1 cellular context compared by ENCODE assay signal in the genomic region with DNA sequence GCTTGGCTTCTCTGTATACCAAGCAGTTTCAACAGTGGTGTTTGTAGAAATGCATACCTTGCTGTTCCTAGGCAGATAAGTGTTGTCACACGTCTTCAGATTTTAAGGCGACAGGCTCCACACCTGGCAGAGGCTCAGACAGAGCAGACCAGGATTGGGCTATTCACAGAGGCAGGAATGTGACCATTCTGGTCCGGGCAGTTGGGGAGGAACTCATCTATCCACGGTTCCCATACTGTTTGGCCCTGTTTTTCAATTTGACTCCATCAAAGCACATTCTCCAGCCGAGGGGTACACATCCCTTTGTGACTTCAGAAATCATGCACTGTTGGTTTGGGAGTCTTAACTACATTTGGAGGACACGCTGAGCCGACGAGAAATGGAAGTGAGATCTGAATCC.
TF ChIP-seq lines count a peak whose summit lies in the region.

No MANE protein-coding gene starts in this region.

TF ChIP-seq in HCT116, 20 proteins besides CTCF, POLR2A, EP300 and RAD21 (continued from another document):
- TF ChIP-seq JUND (IDR thresholded peaks at IDR 0.05) (no peak; the same call in 1 of the 2 replicates), CBX3 (IDR thresholded peaks at IDR 0.05; ENCODE audit: low read depth) (peak; percentile 78; the same call in 1 of the 2 replicates), POLR2AphosphoS5 (IDR thresholded peaks at IDR 0.05; ENCODE audit: low read depth, low read length) (no peak)
